In the genomic region with DNA sequence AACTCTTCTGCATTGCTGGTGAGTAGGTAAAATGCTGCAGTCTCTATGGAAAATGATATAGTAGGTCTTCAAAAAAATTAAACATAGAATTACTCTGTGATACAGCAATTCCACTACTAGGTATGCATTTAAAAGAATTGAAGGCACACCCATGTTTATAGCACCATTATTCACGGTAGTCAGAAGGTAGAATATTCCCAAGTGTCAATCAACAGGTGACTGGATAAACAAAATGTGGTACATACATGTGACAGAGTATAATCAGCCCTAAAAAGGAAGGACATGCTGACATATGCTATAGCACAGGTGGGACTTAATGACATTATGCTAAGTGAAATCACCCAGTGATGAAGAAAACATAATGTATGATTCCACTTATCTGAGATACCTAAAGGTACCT, we compare ENCODE assay signal across 16 cellular contexts.
DNase-seq lines count a peak whose midpoint lies in the region; ATAC-seq and TF ChIP-seq lines count a peak whose summit lies in the region.
"Had no signal": no experiment of that assay in that cellular context is flagged by ENCODE, and none has a peak within 500 bp of the region (broad histone marks: within the 10 kb centered on the region; RNA-seq: fewer than 3 reads in every experiment).

No MANE protein-coding gene starts in this region.

- no peaks in the 10 kb centered on the region for H3K9me3 ChIP-seq in OCI-LY3 (ENCODE audit: insufficient read depth, low read length)
- H3K9me3 ChIP-seq: HAP-1 had no signal

- no peaks in the 10 kb centered on the region for H4K20me1 ChIP-seq in OCI-LY3 (ENCODE audit: insufficient read depth, low read length)

- peak overlapping the region; percentile 21 for H3K27ac Mint-ChIP-seq in activated T-cell treated with anti-CD3 and anti-CD28 coated beads, Interleukin-2, amount 50 U/mL, for 72 hours
- peak overlapping the region; percentile 21 for H3K27ac Mint-ChIP-seq in nephron progenitor cell
- H3K27ac Mint-ChIP-seq in stimulated activated memory B cell treated with anti-CD40 and anti-IgM and Interleukin-4, amounts not matched to agents 10 μg/mL and 1 μg/mL and 100 μg/mL, for 72 hours: no peak overlapping the region
- H3K27ac Mint-ChIP-seq: CD4-positive, alpha-beta memory T cell had no signal

- no peak overlapping the region for H3K4me2 ChIP-seq in OCI-LY3 (ENCODE audit: low read length)

- no peak overlapping the region for H3K27ac ChIP-seq in OCI-LY3 (ENCODE audit: low read length)

- no peaks in the 10 kb centered on the region for H3K36me3 ChIP-seq in OCI-LY3 (replicated peaks; ENCODE audit: low read depth, low read length)
- H3K36me3 ChIP-seq: HAP-1 had no signal

- peaks cover 12% of the 10 kb centered on the region for H3K27me3 Mint-ChIP-seq in activated T-cell treated with anti-CD3 and anti-CD28 coated beads, Interleukin-2, amount 50 U/mL, for 72 hours (ENCODE audit: low read depth)
- H3K27me3 Mint-ChIP-seq in nephron progenitor cell (ENCODE audit: low read depth, poor library complexity): no peaks in the 10 kb centered on the region
- H3K27me3 Mint-ChIP-seq in stimulated activated memory B cell treated with anti-CD40 and anti-IgM and Interleukin-4, amounts not matched to agents 10 μg/mL and 1 μg/mL and 100 μg/mL, for 72 hours: no peaks in the 10 kb centered on the region

- ATAC-seq in activated T-cell treated with anti-CD3 and anti-CD28 coated beads, Interleukin-2, amount 50 U/mL, for 72 hours (replicated peaks in 1 of 2): no peak
- ATAC-seq in stimulated activated memory B cell treated with anti-CD40 and anti-IgM and Interleukin-4, amounts not matched to agents 10 μg/mL and 1 μg/mL and 100 μg/mL, for 72 hours: no peak
- ATAC-seq: GM12878 had no signal

- no peak overlapping the region for H3K9ac ChIP-seq in OCI-LY3 (ENCODE audit: low read length)

- DNase-seq in activated T-cell treated with anti-CD3 and anti-CD28 coated beads, Interleukin-2, amount 50 U/mL, for 72 hours: no peak
- DNase-seq in activated T-cell treated with anti-CD3 and anti-CD28 coated beads, Interleukin-2, amount 50 U/mL, for 1 hour: no peak
- DNase-seq in nephron progenitor cell: no peak
- DNase-seq in GM13976 (ENCODE audit: low spot score): no peak
- DNase-seq: C1 segment of cervical spinal cord; Calu3; CD4-positive, alpha-beta memory T cell; COR-L47; DMS79; EL; GDM1; GOT3 had no signal

- no peak for TF ChIP-seq CTCF in OCI-LY3 (IDR thresholded peaks at IDR 0.05; ENCODE audit: low read depth, low read length)
- no peak for TF ChIP-seq CTCF in nephron progenitor cell (IDR thresholded peaks at IDR 0.05)
- TF ChIP-seq CTCF in GM13976 (IDR thresholded peaks at IDR 0.05; ENCODE audit: borderline replicate concordance, control extremely low read depth, extremely low read depth, insufficient read depth, missing control alignments): no peak

- no peaks in the 10 kb centered on the region for H3K4me1 Mint-ChIP-seq in activated T-cell treated with anti-CD3 and anti-CD28 coated beads, Interleukin-2, amount 50 U/mL, for 72 hours (ENCODE audit: low read depth)
- peaks cover 39% of the 10 kb centered on the region for H3K4me1 Mint-ChIP-seq in nephron progenitor cell
- H3K4me1 Mint-ChIP-seq in stimulated activated memory B cell treated with anti-CD40 and anti-IgM and Interleukin-4, amounts not matched to agents 10 μg/mL and 1 μg/mL and 100 μg/mL, for 72 hours: peaks cover 21% of the 10 kb centered on the region

- H3K9me3 Mint-ChIP-seq in activated T-cell treated with anti-CD3 and anti-CD28 coated beads, Interleukin-2, amount 50 U/mL, for 72 hours: no peaks in the 10 kb centered on the region
- no peaks in the 10 kb centered on the region for H3K9me3 Mint-ChIP-seq in nephron progenitor cell
- no peaks in the 10 kb centered on the region for H3K9me3 Mint-ChIP-seq in stimulated activated memory B cell treated with anti-CD40 and anti-IgM and Interleukin-4, amounts not matched to agents 10 μg/mL and 1 μg/mL and 100 μg/mL, for 72 hours

- H2AFZ ChIP-seq in OCI-LY3 (ENCODE audit: low read depth, low read length): 0 out of 2 replicates have a peak overlapping the region, but pooled peaks have one; percentile 20

- H3K4me3 ChIP-seq in OCI-LY3 (ENCODE audit: low read length): no peak overlapping the region
- H3K4me3 ChIP-seq: GM12878, HAP-1 had no signal

- no peak overlapping the region for H3K4me3 Mint-ChIP-seq in activated T-cell treated with anti-CD3 and anti-CD28 coated beads, Interleukin-2, amount 50 U/mL, for 72 hours
- peak overlapping the region; percentile 35 for H3K4me3 Mint-ChIP-seq in nephron progenitor cell
- H3K4me3 Mint-ChIP-seq in stimulated activated memory B cell treated with anti-CD40 and anti-IgM and Interleukin-4, amounts not matched to agents 10 μg/mL and 1 μg/mL and 100 μg/mL, for 72 hours: no peak overlapping the region
- H3K4me3 Mint-ChIP-seq: CD4-positive, alpha-beta memory T cell had no signal

- no peaks in the 10 kb centered on the region for H3K79me2 ChIP-seq in OCI-LY3 (ENCODE audit: low read length)

- H3K4me1 ChIP-seq in OCI-LY3 (ENCODE audit: low read length): no peaks in the 10 kb centered on the region
- H3K4me1 ChIP-seq: HAP-1 had no signal

- H3K27me3 ChIP-seq in OCI-LY3 (ENCODE audit: low read depth, low read length): no peaks in the 10 kb centered on the region

- in situ Hi-C loops in GM13976 (cut with MboI; ENCODE audit: low sequenced_read_pairs, unreplicated experiment): no loop called here

- no peaks in the 10 kb centered on the region for H3K36me3 Mint-ChIP-seq in activated T-cell treated with anti-CD3 and anti-CD28 coated beads, Interleukin-2, amount 50 U/mL, for 72 hours (ENCODE audit: insufficient read depth in 2 of 2)
- no peaks in the 10 kb centered on the region for H3K36me3 Mint-ChIP-seq in nephron progenitor cell (ENCODE audit: low read depth)
- no peaks in the 10 kb centered on the region for H3K36me3 Mint-ChIP-seq in stimulated activated memory B cell treated with anti-CD40 and anti-IgM and Interleukin-4, amounts not matched to agents 10 μg/mL and 1 μg/mL and 100 μg/mL, for 72 hours
- H3K36me3 Mint-ChIP-seq: CD4-positive, alpha-beta memory T cell had no signal
